ENCODE assay signal across 18 cellular contexts in genomic region chr10:99828464-99828863, GRCh38.
"Had no signal": no experiment of that assay in that cellular context is flagged by ENCODE, and none has a peak within 500 bp of the region (broad histone marks: within the 10 kb centered on the region; RNA-seq: fewer than 3 reads in every experiment).

No MANE protein-coding gene starts in this region.

- H3K4me3 ChIP-seq: coronary artery, tibial nerve, uterus had no signal

- DNase-seq: activated CD4-positive, alpha-beta T cell treated with anti-CD3 and anti-CD28 coated beads for 36 hours; activated effector memory CD4-positive, alpha-beta T cell treated with Interleukin-2 at 50 U/mL for 16 hours; activated T-cell treated with anti-CD3 and anti-CD28 coated beads, Interleukin-2, amount 50 U/mL, for 1 hour; caudate nucleus; effector CD8-positive, alpha-beta T cell; foreskin keratinocyte; glutamatergic neuron; nucleus accumbens; posterior cingulate gyrus; stimulated activated naive B cell treated with anti-CD40 and anti-IgM and Interleukin-4, amounts not matched to agents 10 μg/mL and 1 μg/mL and 100 μg/mL, for 72 hours; substantia nigra; uterus; WERI-Rb-1 had no signal

- H3K4me1 Mint-ChIP-seq: nephron; stimulated activated naive B cell treated with anti-CD40 and anti-IgM and Interleukin-4, amounts not matched to agents 10 μg/mL and 1 μg/mL and 100 μg/mL, for 72 hours had no signal

- H3K27ac Mint-ChIP-seq: activated CD4-positive, alpha-beta T cell treated with anti-CD3 and anti-CD28 coated beads for 36 hours; activated naive CD8-positive, alpha-beta T cell; nephron; stimulated activated naive B cell treated with anti-CD40 and anti-IgM and Interleukin-4, amounts not matched to agents 10 μg/mL and 1 μg/mL and 100 μg/mL, for 72 hours; T-helper 1 cell treated with Interleukin-12 subunit alpha and Interleukin-12 subunit beta and Interleukin-4 antibody, amounts not matched to agents 30 μg/mL and 1 μg/mL, for 36 hours had no signal

- H3K4me3 Mint-ChIP-seq: activated CD4-positive, alpha-beta T cell treated with anti-CD3 and anti-CD28 coated beads for 36 hours; activated naive CD8-positive, alpha-beta T cell; nephron; stimulated activated naive B cell treated with anti-CD40 and anti-IgM and Interleukin-4, amounts not matched to agents 10 μg/mL and 1 μg/mL and 100 μg/mL, for 72 hours; T-helper 1 cell treated with Interleukin-12 subunit alpha and Interleukin-12 subunit beta and Interleukin-4 antibody, amounts not matched to agents 30 μg/mL and 1 μg/mL, for 36 hours had no signal

- ATAC-seq: activated CD4-positive, alpha-beta T cell treated with anti-CD3 and anti-CD28 coated beads for 36 hours; foreskin keratinocyte; stimulated activated naive B cell treated with anti-CD40 and anti-IgM and Interleukin-4, amounts not matched to agents 10 μg/mL and 1 μg/mL and 100 μg/mL, for 72 hours had no signal

- H3K27me3 Mint-ChIP-seq: activated CD4-positive, alpha-beta T cell treated with anti-CD3 and anti-CD28 coated beads for 36 hours; activated naive CD8-positive, alpha-beta T cell; stimulated activated naive B cell treated with anti-CD40 and anti-IgM and Interleukin-4, amounts not matched to agents 10 μg/mL and 1 μg/mL and 100 μg/mL, for 72 hours had no signal

- H3K27ac ChIP-seq: coronary artery, foreskin keratinocyte, tibial nerve, uterus, WERI-Rb-1 had no signal

- H3K9me3 ChIP-seq: tibial nerve, uterus had no signal

- H3K36me3 ChIP-seq: uterus, WERI-Rb-1 had no signal

- H3K27me3 ChIP-seq: foreskin keratinocyte, tibial nerve, uterus had no signal

- H3K4me1 ChIP-seq: foreskin keratinocyte, tibial nerve, uterus had no signal
